1 cellular context compared by ENCODE assay signal in the genomic region with DNA sequence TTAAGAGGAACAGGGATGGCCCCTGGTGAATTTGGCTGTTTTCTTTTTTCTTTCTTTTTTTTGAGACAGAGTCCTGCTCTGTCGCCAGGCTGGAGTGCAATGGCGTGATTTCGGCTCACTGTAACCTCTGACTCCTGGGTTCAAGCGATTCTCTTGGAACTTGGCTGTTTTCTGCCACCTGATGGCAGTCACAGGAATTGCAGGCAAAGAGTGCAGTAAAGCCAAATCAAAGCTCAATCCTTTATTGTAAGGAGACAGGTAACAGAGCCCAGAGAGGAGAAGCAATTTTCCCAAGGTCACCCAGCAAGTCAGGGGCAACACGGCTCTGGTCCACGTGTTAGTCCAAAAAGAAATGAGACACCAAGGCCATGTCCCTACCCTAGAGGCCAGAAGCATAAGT.
TF ChIP-seq lines count a peak whose summit lies in the region.

No MANE protein-coding gene starts in this region.

TF ChIP-seq in liver, 16 proteins besides CTCF, POLR2A, EP300 and RAD21 (continued from another document):
- TF ChIP-seq, protein P1, sequence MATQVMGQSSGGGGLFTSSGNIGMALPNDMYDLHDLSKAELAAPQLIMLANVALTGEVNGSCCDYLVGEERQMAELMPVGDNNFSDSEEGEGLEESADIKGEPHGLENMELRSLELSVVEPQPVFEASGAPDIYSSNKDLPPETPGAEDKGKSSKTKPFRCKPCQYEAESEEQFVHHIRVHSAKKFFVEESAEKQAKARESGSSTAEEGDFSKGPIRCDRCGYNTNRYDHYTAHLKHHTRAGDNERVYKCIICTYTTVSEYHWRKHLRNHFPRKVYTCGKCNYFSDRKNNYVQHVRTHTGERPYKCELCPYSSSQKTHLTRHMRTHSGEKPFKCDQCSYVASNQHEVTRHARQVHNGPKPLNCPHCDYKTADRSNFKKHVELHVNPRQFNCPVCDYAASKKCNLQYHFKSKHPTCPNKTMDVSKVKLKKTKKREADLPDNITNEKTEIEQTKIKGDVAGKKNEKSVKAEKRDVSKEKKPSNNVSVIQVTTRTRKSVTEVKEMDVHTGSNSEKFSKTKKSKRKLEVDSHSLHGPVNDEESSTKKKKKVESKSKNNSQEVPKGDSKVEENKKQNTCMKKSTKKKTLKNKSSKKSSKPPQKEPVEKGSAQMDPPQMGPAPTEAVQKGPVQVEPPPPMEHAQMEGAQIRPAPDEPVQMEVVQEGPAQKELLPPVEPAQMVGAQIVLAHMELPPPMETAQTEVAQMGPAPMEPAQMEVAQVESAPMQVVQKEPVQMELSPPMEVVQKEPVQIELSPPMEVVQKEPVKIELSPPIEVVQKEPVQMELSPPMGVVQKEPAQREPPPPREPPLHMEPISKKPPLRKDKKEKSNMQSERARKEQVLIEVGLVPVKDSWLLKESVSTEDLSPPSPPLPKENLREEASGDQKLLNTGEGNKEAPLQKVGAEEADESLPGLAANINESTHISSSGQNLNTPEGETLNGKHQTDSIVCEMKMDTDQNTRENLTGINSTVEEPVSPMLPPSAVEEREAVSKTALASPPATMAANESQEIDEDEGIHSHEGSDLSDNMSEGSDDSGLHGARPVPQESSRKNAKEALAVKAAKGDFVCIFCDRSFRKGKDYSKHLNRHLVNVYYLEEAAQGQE (IDR thresholded peaks at IDR 0.05): no peak
- TF ChIP-seq, protein P2, sequence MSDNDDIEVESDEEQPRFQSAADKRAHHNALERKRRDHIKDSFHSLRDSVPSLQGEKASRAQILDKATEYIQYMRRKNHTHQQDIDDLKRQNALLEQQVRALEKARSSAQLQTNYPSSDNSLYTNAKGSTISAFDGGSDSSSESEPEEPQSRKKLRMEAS (IDR thresholded peaks at IDR 0.05): no peak
- no peak for TF ChIP-seq FOXA1 (IDR thresholded peaks at IDR 0.05)
